In the genomic region with DNA sequence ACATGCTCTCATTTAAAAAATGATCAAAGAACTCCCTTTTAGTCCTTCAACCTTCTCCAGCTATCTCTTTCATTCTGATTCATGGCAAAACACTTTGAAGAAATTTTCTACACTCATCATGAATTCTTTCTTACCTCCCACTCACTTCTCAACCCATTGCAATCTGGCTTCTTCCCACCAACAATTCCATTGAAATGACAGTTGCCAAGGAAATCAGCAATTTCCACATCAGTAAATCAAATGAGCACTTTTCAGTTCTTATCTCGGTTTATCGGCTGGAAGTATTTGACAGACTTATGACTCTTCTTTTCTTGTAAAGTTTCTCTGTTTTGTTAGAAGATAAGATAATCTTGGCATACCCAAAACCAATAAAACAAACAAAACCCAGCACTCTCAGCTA, we compare ENCODE assay signal across 17 cellular contexts.
DNase-seq lines count a peak whose midpoint lies in the region; FAIRE-seq and TF ChIP-seq lines count a peak whose summit lies in the region.
"Had no signal": no experiment of that assay in that cellular context is flagged by ENCODE, and none has a peak within 500 bp of the region (broad histone marks: within the 10 kb centered on the region; RNA-seq: fewer than 3 reads in every experiment).

No MANE protein-coding gene starts in this region.

- H3K9me3 ChIP-seq in fibroblast of lung (ENCODE audit: control insufficient read depth, insufficient read depth, low read depth, low read length): no peaks in the 10 kb centered on the region
- H3K9me3 ChIP-seq: SJSA1 had no signal

- no peak for TF ChIP-seq CTCF in fibroblast of lung (conservative IDR thresholded peaks at IDR 0.05 in 1 of 2, IDR thresholded peaks at IDR 0.05 in 1 of 2; ENCODE audit: low read depth in 1 of 2, low read length in 2 of 2)

- no peak overlapping the region for H3K9ac ChIP-seq in fibroblast of lung (ENCODE audit: insufficient read depth, low read length)

- DNase-seq in Daoy (ENCODE audit: low read depth) (peak; percentile 85), RCC 7860 (ENCODE audit: low spot score) (peak; percentile 74), fibroblast of lung (ENCODE audit: low read depth in 2 of 2) (peak; percentile 45 to 97), putamen (ENCODE audit: low spot score) (peak; percentile 47), DMS79 (lab: John Stamatoyannopoulos, UW) (no peak), cerebellar nuclear complex (lab: John Stamatoyannopoulos, UW) (no peak), KG1 (lab: John Stamatoyannopoulos, UW) (no peak)
- no peak for DNase-seq in activated naive CD4-positive, alpha-beta T cell (lab: John Stamatoyannopoulos, UW)
- DNase-seq: activated CD4-positive, alpha-beta T cell treated with anti-CD3 and anti-CD28 coated beads, Interleukin-2, amount 50 U/mL, for 4 hours; CD4-positive, CD25-positive, alpha-beta regulatory T cell; dorsolateral prefrontal cortex; GF-D8; islet precursor cell; NCI-H1105; NCI-H446; stimulated activated CD4-positive, alpha-beta T cell treated with anti-CD3 and anti-CD28 coated beads, Interleukin-15, amount 100 ng/mL, for 24 hours had no signal

- H2AFZ ChIP-seq in fibroblast of lung (ENCODE audit: low read length): no peak overlapping the region

- no peaks in the 10 kb centered on the region for H3K36me3 ChIP-seq in fibroblast of lung (ENCODE audit: control insufficient read depth, insufficient read depth, low read length)
- H3K36me3 ChIP-seq: SJSA1 had no signal

- H3K79me2 ChIP-seq in fibroblast of lung (ENCODE audit: control insufficient read depth, insufficient read depth, low read length): no peaks in the 10 kb centered on the region

- H3K4me2 ChIP-seq in fibroblast of lung (ENCODE audit: extremely low read depth, insufficient read depth, low read length): no peak overlapping the region

- H3K27me3 ChIP-seq in fibroblast of lung (ENCODE audit: control insufficient read depth, insufficient read depth, low read length): no peaks in the 10 kb centered on the region
- H3K27me3 ChIP-seq: dorsolateral prefrontal cortex, SJSA1 had no signal

- H3K4me3 ChIP-seq in fibroblast of lung (replicated peaks in 1 of 4; ENCODE audit: control extremely low read depth in 1 of 4, insufficient read depth in 1 of 4, low read depth in 3 of 4, low read length in 4 of 4): no peak overlapping the region
- H3K4me3 ChIP-seq: dorsolateral prefrontal cortex, SJSA1 had no signal

- H3K4me1 ChIP-seq in fibroblast of lung (ENCODE audit: control insufficient read depth, extremely low read depth, insufficient read depth, low read length): no peaks in the 10 kb centered on the region

- no peak overlapping the region for H3K27ac ChIP-seq in fibroblast of lung (ENCODE audit: insufficient read depth, low read length)
- H3K27ac ChIP-seq: dorsolateral prefrontal cortex, SJSA1 had no signal

- H4K20me1 ChIP-seq in fibroblast of lung (ENCODE audit: control insufficient read depth, extremely low read depth, insufficient read depth, low read length): no peaks in the 10 kb centered on the region

- peak; percentile 74 for FAIRE-seq in RCC 7860 (lab: Jason Lieb, UNC)

Comparison
In these comparisons a context has a peak if more than half of its experiments do, and no peak if none do; other contexts are left out.
1. DNase-seq: peak in Daoy (single experiment), RCC 7860 (single experiment), fibroblast of lung (2 of 2) and putamen (single experiment); none in DMS79 (single experiment), activated naive CD4-positive, alpha-beta T cell (0 of 4), cerebellar nuclear complex (0 of 2) and KG1 (single experiment).